21 cellular contexts compared by ENCODE assay signal in genomic region chr18:75073654-75074053, GRCh38.
"Had no signal": no experiment of that assay in that cellular context is flagged by ENCODE, and none has a peak within 500 bp of the region (broad histone marks: within the 10 kb centered on the region; RNA-seq: fewer than 3 reads in every experiment).

No MANE protein-coding gene starts in this region.

- H3K4me1 ChIP-seq: prostate gland, right atrium auricular region had no signal

- DNase-seq: activated CD4-positive, alpha-beta T cell treated with anti-CD3 and anti-CD28 coated beads for 36 hours; activated CD4-positive, alpha-beta T cell treated with anti-CD3 and anti-CD28 coated beads, Interleukin-2, amount 50 U/mL, for 48 hours; activated CD8-positive, alpha-beta memory T cell treated with anti-CD3 and anti-CD28 coated beads, Interleukin-2, amount 10 ng/mL, durations not matched to agents 7 days and 5 days; activated gamma-delta T cell; activated T-cell treated with anti-CD3 and anti-CD28 coated beads, Interleukin-2, amount 50 U/mL, for 1 hour; effector memory CD4-positive, alpha-beta T cell; foreskin fibroblast; left cardiac atrium; lower lobe of right lung; SK-N-SH; stimulated activated CD4-positive, alpha-beta T cell treated with anti-CD3 and anti-CD28 coated beads, Interleukin-2, amount 100 ng/mL, for 24 hours; T-cell; transverse colon had no signal

- H3K4me3 ChIP-seq: lower lobe of right lung, prostate gland, right atrium auricular region, transverse colon had no signal

- ATAC-seq: activated CD4-positive, alpha-beta T cell treated with anti-CD3 and anti-CD28 coated beads for 36 hours; activated CD8-positive, alpha-beta memory T cell treated with anti-CD3 and anti-CD28 coated beads, Interleukin-2, amount 10 ng/mL, durations not matched to agents 7 days and 5 days; left cardiac atrium; lower lobe of right lung; T-cell; WTC11 had no signal

- H3K36me3 ChIP-seq: lower lobe of right lung, prostate gland, right atrium auricular region, transverse colon had no signal

- H3K27ac Mint-ChIP-seq: activated CD4-positive, alpha-beta T cell treated with anti-CD3 and anti-CD28 coated beads for 36 hours; activated CD8-positive, alpha-beta memory T cell treated with anti-CD3 and anti-CD28 coated beads, Interleukin-2, amount 10 ng/mL, durations not matched to agents 7 days and 5 days; nephron; WTC11 had no signal

- H3K27ac ChIP-seq: epithelial cell of prostate, lower lobe of right lung, prostate gland, right atrium auricular region, transverse colon had no signal

- H3K9me2 ChIP-seq: SK-N-SH had no signal

- H3K27me3 Mint-ChIP-seq: activated CD4-positive, alpha-beta T cell treated with anti-CD3 and anti-CD28 coated beads for 36 hours; activated CD8-positive, alpha-beta memory T cell treated with anti-CD3 and anti-CD28 coated beads, Interleukin-2, amount 10 ng/mL, durations not matched to agents 7 days and 5 days; activated naive CD8-positive, alpha-beta T cell; dendritic cell treated with granulocyte-macrophage colony-stimulating factor and Interleukin-4, amounts not matched to agents 40 ng/mL and 50 ng/mL, for 4 days; stimulated activated naive CD8-positive, alpha-beta T cell treated with anti-CD3 and anti-CD28 coated beads, Interleukin-15, Interleukin-2, amounts not matched to agents 100 ng/mL and 50 ng/mL, for 24 hours; T-cell had no signal

- H3K9ac ChIP-seq: SK-N-SH had no signal

- H3K9me3 ChIP-seq: prostate gland had no signal

- H3K4me3 Mint-ChIP-seq: activated CD4-positive, alpha-beta T cell treated with anti-CD3 and anti-CD28 coated beads for 36 hours; activated CD8-positive, alpha-beta memory T cell treated with anti-CD3 and anti-CD28 coated beads, Interleukin-2, amount 10 ng/mL, durations not matched to agents 7 days and 5 days; dendritic cell treated with granulocyte-macrophage colony-stimulating factor and Interleukin-4, amounts not matched to agents 40 ng/mL and 50 ng/mL, for 4 days; nephron; stimulated activated naive CD8-positive, alpha-beta T cell treated with anti-CD3 and anti-CD28 coated beads, Interleukin-15, Interleukin-2, amounts not matched to agents 100 ng/mL and 50 ng/mL, for 24 hours; T-cell; WTC11 had no signal

- H3K4me2 ChIP-seq: SK-N-SH had no signal

- H3K27me3 ChIP-seq: right atrium auricular region, transverse colon had no signal
